Comparison of ENCODE assay signal across 25 cellular contexts in the genomic region with DNA sequence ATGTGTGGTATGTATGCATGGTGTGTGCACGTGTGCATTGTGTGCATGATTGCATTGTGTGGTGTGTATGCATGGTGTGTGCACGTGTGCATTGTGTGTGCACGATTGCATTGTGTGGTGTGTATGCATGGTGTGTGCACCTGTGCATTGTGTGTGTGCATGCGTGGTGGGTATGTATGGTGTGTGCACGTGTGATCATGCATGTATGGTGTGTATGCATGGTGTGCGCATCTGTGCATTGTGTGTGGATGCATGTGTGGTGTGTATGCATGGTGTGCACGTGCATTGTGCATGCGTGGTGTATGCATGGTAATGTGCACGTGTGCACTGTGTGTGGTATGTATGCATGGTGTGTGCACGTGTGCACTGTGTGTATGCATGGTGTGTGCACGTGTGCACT.
"Had no signal": no experiment of that assay in that cellular context is flagged by ENCODE, and none has a peak within 500 bp of the region (broad histone marks: within the 10 kb centered on the region; RNA-seq: fewer than 3 reads in every experiment).

No MANE protein-coding gene starts in this region.

- H3K9me3 ChIP-seq: colonic mucosa, esophagus squamous epithelium, gastrocnemius medialis, neutrophil, pancreas, psoas muscle, right atrium auricular region, thoracic aorta had no signal

- DNase-seq: activated CD4-positive, alpha-beta memory T cell treated with anti-CD3 and anti-CD28 coated beads for 36 hours; activated CD4-positive, alpha-beta T cell treated with anti-CD3 and anti-CD28 coated beads for 4 hours; activated CD4-positive, CD25-positive, alpha-beta regulatory T cell; activated naive CD4-positive, alpha-beta T cell treated with Interleukin-2 at 50 U/mL for 16 hours; activated naive CD8-positive, alpha-beta T cell treated with anti-CD3 and anti-CD28 coated beads for 36 hours; activated T-cell treated with anti-CD3 and anti-CD28 coated beads, Interleukin-2, amount 50 U/mL, for 48 hours; amygdala; colonic mucosa; effector memory CD8-positive, alpha-beta T cell; esophagus squamous epithelium; gastrocnemius medialis; hypothalamus; left ventricle myocardium superior; mammary epithelial cell; natural killer cell; stimulated activated CD4-positive, alpha-beta T cell treated with anti-CD3 and anti-CD28 coated beads, Interleukin-4, amount 100 ng/mL, for 24 hours; stimulated activated naive CD4-positive, alpha-beta T cell treated with Interleukin-2 at 50 U/mL for 16 hours; T-helper 17 cell had no signal

- FAIRE-seq: pancreas had no signal

- H3K27ac ChIP-seq: colonic mucosa, dorsolateral prefrontal cortex, esophagus squamous epithelium, gastrocnemius medialis, neutrophil, pancreas, psoas muscle, right atrium auricular region, thoracic aorta had no signal

- H3K4me3 Mint-ChIP-seq: activated CD4-positive, alpha-beta memory T cell treated with anti-CD3 and anti-CD28 coated beads for 36 hours; activated naive CD8-positive, alpha-beta T cell treated with anti-CD3 and anti-CD28 coated beads for 36 hours; effector memory CD8-positive, alpha-beta T cell; mesothelial cell of epicardium; natural killer cell had no signal

- H3K27me3 ChIP-seq: colonic mucosa, dorsolateral prefrontal cortex, esophagus squamous epithelium, gastrocnemius medialis, neutrophil, pancreas, right atrium auricular region had no signal

- H3K27me3 Mint-ChIP-seq: activated CD4-positive, alpha-beta memory T cell treated with anti-CD3 and anti-CD28 coated beads for 36 hours; activated naive CD8-positive, alpha-beta T cell treated with anti-CD3 and anti-CD28 coated beads for 36 hours; effector memory CD8-positive, alpha-beta T cell; T-helper 17 cell had no signal

- H3K36me3 ChIP-seq: colonic mucosa had no signal

- ATAC-seq: effector memory CD8-positive, alpha-beta T cell; gastrocnemius medialis; left ventricle myocardium superior; natural killer cell; psoas muscle; T-helper 17 cell had no signal

- H3K4me3 ChIP-seq: colonic mucosa, dorsolateral prefrontal cortex, esophagus squamous epithelium, gastrocnemius medialis, pancreas, psoas muscle, right atrium auricular region, thoracic aorta had no signal

- H3K4me1 ChIP-seq: colonic mucosa, esophagus squamous epithelium, gastrocnemius medialis, pancreas, psoas muscle, right atrium auricular region had no signal

- H3K4me1 Mint-ChIP-seq: mesothelial cell of epicardium had no signal

- H3K27ac Mint-ChIP-seq: activated CD4-positive, alpha-beta memory T cell treated with anti-CD3 and anti-CD28 coated beads for 36 hours; activated naive CD8-positive, alpha-beta T cell treated with anti-CD3 and anti-CD28 coated beads for 36 hours; effector memory CD8-positive, alpha-beta T cell; mesothelial cell of epicardium; natural killer cell; T-helper 17 cell had no signal
